23 cellular contexts compared by ENCODE assay signal in genomic region chr4:159871141-159871540, GRCh38.
DNase-seq lines count a peak whose midpoint lies in the region; ATAC-seq and TF ChIP-seq lines count a peak whose summit lies in the region.
"Had no signal": no experiment of that assay in that cellular context is flagged by ENCODE, and none has a peak within 500 bp of the region (broad histone marks: within the 10 kb centered on the region; RNA-seq: fewer than 3 reads in every experiment).

No MANE protein-coding gene starts in this region.

- H3K79me2 ChIP-seq in mammary epithelial cell (ENCODE audit: insufficient read depth, low read length) = no peaks in the 10 kb centered on the region

- H3K4me1 Mint-ChIP-seq in MCF 10A (ENCODE audit: insufficient read depth, unreplicated experiment) (no peaks in the 10 kb centered on the region), chondrocyte (ENCODE audit: low read depth) (no peaks in the 10 kb centered on the region)
- H3K4me1 Mint-ChIP-seq in activated CD8-positive, alpha-beta memory T cell treated with anti-CD3 and anti-CD28 coated beads, Interleukin-2, amount 10 ng/mL, durations not matched to agents 7 days and 5 days = no peaks in the 10 kb centered on the region
- H3K4me1 Mint-ChIP-seq: CD14-positive monocyte had no signal

- 38% methylated on average over 1 of the region's 1 CpG for whole genome bisulfite sequencing in mammary epithelial cell (ENCODE audit: low coverage, missing lambda C conversion rate)

- no peak for ATAC-seq in HG02981 (IDR thresholded peaks at IDR 0.05; ENCODE audit: unreplicated experiment)
- no peak for ATAC-seq in activated CD8-positive, alpha-beta memory T cell treated with anti-CD3 and anti-CD28 coated beads, Interleukin-2, amount 10 ng/mL, durations not matched to agents 7 days and 5 days
- ATAC-seq: K562, SK-N-SH treated with all-trans-retinoic acid at 6 μM for 48 hours had no signal

- no peak overlapping the region for H3K27ac ChIP-seq in mammary epithelial cell (ENCODE audit: insufficient read depth, low read depth, low read length)
- H3K27ac ChIP-seq: 22Rv1, RWPE1 had no signal

- H3K9ac ChIP-seq in mammary epithelial cell (ENCODE audit: insufficient read depth, low read length) = no peak overlapping the region

- no peak for TF ChIP-seq CTCF in mammary epithelial cell (conservative IDR thresholded peaks at IDR 0.05 in 1 of 2, IDR thresholded peaks at IDR 0.05 in 1 of 2; ENCODE audit: extremely low read depth in 1 of 2, insufficient read depth in 1 of 2, low read depth in 1 of 2, low read length in 2 of 2)
- no peak for TF ChIP-seq CTCF in MCF 10A (IDR thresholded peaks at IDR 0.05; ENCODE audit: unreplicated experiment)
- TF ChIP-seq CTCF in astrocyte of the spinal cord (IDR thresholded peaks at IDR 0.05; ENCODE audit: low read depth, low read length) = no peak
- no peak for TF ChIP-seq CTCF in chondrocyte (IDR thresholded peaks at IDR 0.05)

- no peaks in the 10 kb centered on the region for H3K27me3 Mint-ChIP-seq in MCF 10A (ENCODE audit: insufficient read depth, unreplicated experiment)
- H3K27me3 Mint-ChIP-seq in chondrocyte (ENCODE audit: low read depth) = peaks cover 5% of the 10 kb centered on the region
- H3K27me3 Mint-ChIP-seq in activated CD8-positive, alpha-beta memory T cell treated with anti-CD3 and anti-CD28 coated beads, Interleukin-2, amount 10 ng/mL, durations not matched to agents 7 days and 5 days = no peaks in the 10 kb centered on the region

- no peak overlapping the region for H2AFZ ChIP-seq in mammary epithelial cell (ENCODE audit: low read depth, low read length)

- peaks cover 15% of the 10 kb centered on the region for H3K9me3 Mint-ChIP-seq in MCF 10A (ENCODE audit: unreplicated experiment)
- H3K9me3 Mint-ChIP-seq in chondrocyte (ENCODE audit: low read depth) = peaks cover 15% of the 10 kb centered on the region
- H3K9me3 Mint-ChIP-seq in activated CD8-positive, alpha-beta memory T cell treated with anti-CD3 and anti-CD28 coated beads, Interleukin-2, amount 10 ng/mL, durations not matched to agents 7 days and 5 days (ENCODE audit: low read depth) = peaks cover 10% of the 10 kb centered on the region

- no peaks in the 10 kb centered on the region for H3K9me3 ChIP-seq in mammary epithelial cell (replicated peaks; ENCODE audit: insufficient read depth, low read length)

- peak; percentile 67 for DNase-seq in mammary epithelial cell
- DNase-seq in MCF 10A (ENCODE audit: unreplicated experiment) = no peak
- DNase-seq in astrocyte of the spinal cord (ENCODE audit: low read depth, low spot score) = peak; percentile 38
- peak; percentile 39 for DNase-seq in kidney tubule cell (ENCODE audit: low spot score)
- DNase-seq in chondrocyte (ENCODE audit: low spot score) = no peak
- DNase-seq in HuH-7.5 (ENCODE audit: low spot score) = no peak
- no peak for DNase-seq in activated CD8-positive, alpha-beta memory T cell treated with anti-CD3 and anti-CD28 coated beads, Interleukin-2, amount 10 ng/mL, durations not matched to agents 7 days and 5 days
- DNase-seq: DMS79 treated with DMSO at 0.1 percent for 48 hours, H7, HFFc6, MV-4-11, NCI-H1417, NCI-H187 treated with DMSO at 0.1 percent for 48 hours, NCI-H226, NCI-H524, NCI-H82, SIG-M5 had no signal

- intact Hi-C loops in mammary epithelial cell (cut with micrococcal nuclease) = no loop called here
- intact Hi-C loops in MCF 10A (cut with micrococcal nuclease) = no loop called here

- no peaks in the 10 kb centered on the region for H3K4me1 ChIP-seq in mammary epithelial cell (ENCODE audit: insufficient read depth, low read length)

- BruUV-seq in mammary epithelial cell (replicated peaks; lab: Mats Ljungman, UMichigan) = no TSS peak
- no TSS peak for BruUV-seq in MCF 10A (replicated peaks; lab: Mats Ljungman, UMichigan)

- H3K4me3 Mint-ChIP-seq in MCF 10A (ENCODE audit: unreplicated experiment) = no peak overlapping the region
- no peak overlapping the region for H3K4me3 Mint-ChIP-seq in chondrocyte (ENCODE audit: unreplicated experiment)
- H3K4me3 Mint-ChIP-seq in activated CD8-positive, alpha-beta memory T cell treated with anti-CD3 and anti-CD28 coated beads, Interleukin-2, amount 10 ng/mL, durations not matched to agents 7 days and 5 days = no peak overlapping the region
- H3K4me3 Mint-ChIP-seq: CD14-positive monocyte, HFFc6 had no signal

- in situ Hi-C loops in mammary epithelial cell (cut with MboI; ENCODE audit: low sequenced_read_pairs in 2 of 2) (no loop called here), astrocyte of the spinal cord (cut with HindIII; ENCODE audit: low sequenced_read_pairs) (no loop called here)

- no peaks in the 10 kb centered on the region for H3K27me3 ChIP-seq in mammary epithelial cell (ENCODE audit: insufficient read depth, low read length)

- dilution Hi-C loops in mammary epithelial cell (cut with HindIII; ENCODE audit: low sequenced_read_pairs) = no loop called here

- POLR2A ChIA-PET in MCF 10A (lab: Yijun Ruan, JAX) = no interaction called here

- no peak overlapping the region for H3K4me2 ChIP-seq in mammary epithelial cell (ENCODE audit: insufficient read depth, low read depth, low read length)

- H3K36me3 ChIP-seq in mammary epithelial cell (ENCODE audit: insufficient read depth, low read length) = no peaks in the 10 kb centered on the region

- H3K36me3 Mint-ChIP-seq in MCF 10A (ENCODE audit: insufficient read depth, unreplicated experiment) (no peaks in the 10 kb centered on the region), chondrocyte (ENCODE audit: low read depth) (peaks cover 2% of the 10 kb centered on the region)
- no peaks in the 10 kb centered on the region for H3K36me3 Mint-ChIP-seq in activated CD8-positive, alpha-beta memory T cell treated with anti-CD3 and anti-CD28 coated beads, Interleukin-2, amount 10 ng/mL, durations not matched to agents 7 days and 5 days
- H3K36me3 Mint-ChIP-seq: CD14-positive monocyte had no signal

- no peaks in the 10 kb centered on the region for H4K20me1 ChIP-seq in mammary epithelial cell (ENCODE audit: insufficient read depth, low read length)

- H3K4me3 ChIP-seq in mammary epithelial cell (replicated peaks in 1 of 3; ENCODE audit: insufficient read depth in 1 of 3, low read depth in 2 of 3, low read length in 3 of 3) (no peak overlapping the region), astrocyte of the spinal cord (ENCODE audit: low read depth, low read length) (no peak overlapping the region)
- H3K4me3 ChIP-seq: K562 had no signal

- CTCF ChIA-PET in mammary epithelial cell (lab: Charles Lee; ENCODE audit: low non-redundant PET) (no interaction called here), MCF 10A (lab: Yijun Ruan, JAX) (no interaction called here)
- CTCF ChIA-PET in activated CD8-positive, alpha-beta memory T cell treated with anti-CD3 and anti-CD28 coated beads, Interleukin-2, amount 10 ng/mL, durations not matched to agents 7 days and 5 days (lab: Charles Lee) = no interaction called here

- H3K27ac Mint-ChIP-seq in MCF 10A (ENCODE audit: low read depth, unreplicated experiment) (no peak overlapping the region), chondrocyte (ENCODE audit: unreplicated experiment) (no peak overlapping the region)
- H3K27ac Mint-ChIP-seq in activated CD8-positive, alpha-beta memory T cell treated with anti-CD3 and anti-CD28 coated beads, Interleukin-2, amount 10 ng/mL, durations not matched to agents 7 days and 5 days = no peak overlapping the region
- H3K27ac Mint-ChIP-seq: CD14-positive monocyte, HFFc6 had no signal

Comparison
In these comparisons a context has a peak if more than half of its experiments do, and no peak if none do; other contexts are left out.
1. DNase-seq: peak in mammary epithelial cell (single experiment), astrocyte of the spinal cord (single experiment) and kidney tubule cell (single experiment); none in MCF 10A (single experiment), chondrocyte (single experiment), HuH-7.5 (single experiment) and activated CD8-positive, alpha-beta memory T cell treated with anti-CD3 and anti-CD28 coated beads, Interleukin-2, amount 10 ng/mL, durations not matched to agents 7 days and 5 days (single experiment).